ENCODE assay signal across 9 cellular contexts in the genomic region with DNA sequence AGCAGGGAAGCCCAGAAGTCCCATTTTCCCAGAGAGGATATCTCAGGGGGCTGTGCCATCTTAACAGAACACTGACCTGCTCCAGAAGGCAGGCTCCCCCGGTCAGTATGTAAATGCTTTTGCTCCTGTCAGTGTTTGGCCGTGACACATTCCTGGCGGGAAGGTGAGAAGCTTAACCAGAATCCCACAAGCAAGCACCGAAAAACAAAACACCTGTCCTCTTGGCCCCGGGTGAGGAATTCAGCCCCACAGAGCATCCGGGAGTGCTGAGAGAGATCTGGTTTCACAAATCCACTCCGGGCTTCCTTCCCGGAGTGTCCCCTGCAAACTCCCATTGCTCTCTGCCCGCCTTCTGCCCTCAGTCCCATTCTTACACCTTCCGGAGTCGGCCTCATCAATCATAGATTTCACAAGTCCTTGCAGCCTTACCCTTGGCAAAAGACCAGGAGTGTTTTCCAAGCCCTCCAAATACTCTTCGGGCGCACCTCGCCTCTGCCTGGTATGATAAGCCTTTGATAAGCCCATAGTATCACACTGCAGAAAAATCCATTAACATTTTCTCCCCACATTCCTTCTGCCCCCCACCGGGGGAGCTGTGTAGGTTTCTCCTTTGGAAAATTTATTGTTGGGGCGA. TPM values are rescaled to one million over a fixed set of nuclear protein-coding genes. Genes with fewer than 3 reads are reported as not detected.
DNase-seq lines count a peak whose midpoint lies in the region; ATAC-seq and TF ChIP-seq lines count a peak whose summit lies in the region.
"Had no signal": no experiment of that assay in that cellular context is flagged by ENCODE, and none has a peak within 500 bp of the region (broad histone marks: within the 10 kb centered on the region; RNA-seq: fewer than 3 reads in every experiment).

No MANE protein-coding gene starts in this region.

- H3K36me3 Mint-ChIP-seq in GM23338 (ENCODE audit: low read depth) = peaks cover 97% of the 10 kb centered on the region
- H3K36me3 Mint-ChIP-seq in activated CD4-positive, alpha-beta memory T cell treated with anti-CD3 and anti-CD28 coated beads, Interleukin-2, amount 10 ng/mL, durations not matched to agents 7 days and 5 days (ENCODE audit: low read depth) = peaks cover 87% of the 10 kb centered on the region
- peaks cover 100% of the 10 kb centered on the region for H3K36me3 Mint-ChIP-seq in stimulated activated effector memory CD8-positive, alpha-beta T cell treated with anti-CD3 and anti-CD28 coated beads, Interleukin-12 subunit alpha, Interleukin-12 subunit beta, amount 100 ng/mL, for 72 hours

- H2AFZ ChIP-seq in GM23338 = no peak overlapping the region

- H3K4me1 ChIP-seq in GM23338 (ENCODE audit: insufficient read depth) = no peaks in the 10 kb centered on the region

- H3K79me2 ChIP-seq in GM23338 (replicated peaks; ENCODE audit: insufficient read depth) = peaks cover 16% of the 10 kb centered on the region

- no peak for ATAC-seq in GM23338
- ATAC-seq in stimulated activated effector memory CD8-positive, alpha-beta T cell treated with anti-CD3 and anti-CD28 coated beads, Interleukin-12 subunit alpha, Interleukin-12 subunit beta, amount 100 ng/mL, for 72 hours = no peak
- no peak for ATAC-seq in stimulated activated naive CD8-positive, alpha-beta T cell treated with anti-CD3 and anti-CD28 coated beads, Interleukin-15, amount 100 ng/mL, for 72 hours

- peaks cover 92% of the 10 kb centered on the region for H3K36me3 ChIP-seq in GM23338 (ENCODE audit: insufficient read depth)

- H3K4me2 ChIP-seq in GM23338 = no peak overlapping the region

- 0 out of 2 replicates have a peak, but pooled peaks cover 6% of the 10 kb centered on the region for H3F3A ChIP-seq in GM23338 (replicated peaks; ENCODE audit: low read depth)

- H3K9me2 ChIP-seq in GM23338 (ENCODE audit: insufficient read depth) = no peaks in the 10 kb centered on the region

- DNase-seq in GM23338 (ENCODE audit: low spot score) (no peak), kidney tubule cell (ENCODE audit: low spot score) (peak; percentile 17), AG08395 (ENCODE audit: low spot score) (no peak), NOMO-1 treated with dmso at 0.1 percent for 144 hours (lab: John Stamatoyannopoulos, UW; ENCODE audit: unreplicated experiment) (no peak)
- DNase-seq in activated CD4-positive, alpha-beta memory T cell treated with anti-CD3 and anti-CD28 coated beads, Interleukin-2, amount 10 ng/mL, durations not matched to agents 7 days and 5 days = no peak
- no peak for DNase-seq in stimulated activated effector memory CD8-positive, alpha-beta T cell treated with anti-CD3 and anti-CD28 coated beads, Interleukin-12 subunit alpha, Interleukin-12 subunit beta, amount 100 ng/mL, for 72 hours (ENCODE audit: low spot score in 2 of 2)
- no peak for DNase-seq in stimulated activated naive CD8-positive, alpha-beta T cell treated with anti-CD3 and anti-CD28 coated beads, Interleukin-15, amount 100 ng/mL, for 72 hours
- DNase-seq: left ventricle myocardium inferior, NCI-H1417 had no signal

- no peaks in the 10 kb centered on the region for H3K27me3 ChIP-seq in GM23338 (ENCODE audit: insufficient read depth)

- no peaks in the 10 kb centered on the region for H3K4me1 Mint-ChIP-seq in GM23338
- H3K4me1 Mint-ChIP-seq in activated CD4-positive, alpha-beta memory T cell treated with anti-CD3 and anti-CD28 coated beads, Interleukin-2, amount 10 ng/mL, durations not matched to agents 7 days and 5 days = peaks cover 73% of the 10 kb centered on the region
- peaks cover 51% of the 10 kb centered on the region for H3K4me1 Mint-ChIP-seq in stimulated activated effector memory CD8-positive, alpha-beta T cell treated with anti-CD3 and anti-CD28 coated beads, Interleukin-12 subunit alpha, Interleukin-12 subunit beta, amount 100 ng/mL, for 72 hours
- peaks cover 62% of the 10 kb centered on the region for H3K4me1 Mint-ChIP-seq in stimulated activated naive CD8-positive, alpha-beta T cell treated with anti-CD3 and anti-CD28 coated beads, Interleukin-15, amount 100 ng/mL, for 72 hours

- CTCF ChIA-PET in activated CD4-positive, alpha-beta memory T cell treated with anti-CD3 and anti-CD28 coated beads, Interleukin-2, amount 10 ng/mL, durations not matched to agents 7 days and 5 days (lab: Charles Lee) = interaction anchor here (1.4 to 3.8 kb wide), 3 partner anchors 9 to 23 kb away, joined by 4 to 15 read pairs (median 6); no protein-coding TSS in a partner anchor

- peak in 1 of 2 experiments; percentile 42; a peak in 2 of 4 replicates for TF ChIP-seq CTCF in GM23338 (conservative IDR thresholded peaks at IDR 0.05; ENCODE audit: low read depth in 2 of 2)

- POLR2A ChIA-PET in activated CD4-positive, alpha-beta memory T cell treated with anti-CD3 and anti-CD28 coated beads, Interleukin-2, amount 10 ng/mL, durations not matched to agents 7 days and 5 days (lab: Charles Lee) = interaction anchor here (0.7 to 19.4 kb wide), 7 partner anchors 9 to 54 kb away, joined by 3 to 322 read pairs (median 19); a partner anchor contains a TSS

- peaks cover 13% of the 10 kb centered on the region for H3K27me3 Mint-ChIP-seq in GM23338 (ENCODE audit: insufficient read depth, low read depth, poor library complexity)
- no peaks in the 10 kb centered on the region for H3K27me3 Mint-ChIP-seq in activated CD4-positive, alpha-beta memory T cell treated with anti-CD3 and anti-CD28 coated beads, Interleukin-2, amount 10 ng/mL, durations not matched to agents 7 days and 5 days
- no peaks in the 10 kb centered on the region for H3K27me3 Mint-ChIP-seq in stimulated activated naive CD8-positive, alpha-beta T cell treated with anti-CD3 and anti-CD28 coated beads, Interleukin-15, amount 100 ng/mL, for 72 hours

- H3K4me3 Mint-ChIP-seq in GM23338 = no peak overlapping the region
- no peak overlapping the region for H3K4me3 Mint-ChIP-seq in activated CD4-positive, alpha-beta memory T cell treated with anti-CD3 and anti-CD28 coated beads, Interleukin-2, amount 10 ng/mL, durations not matched to agents 7 days and 5 days
- no peak overlapping the region for H3K4me3 Mint-ChIP-seq in stimulated activated effector memory CD8-positive, alpha-beta T cell treated with anti-CD3 and anti-CD28 coated beads, Interleukin-12 subunit alpha, Interleukin-12 subunit beta, amount 100 ng/mL, for 72 hours
- H3K4me3 Mint-ChIP-seq in stimulated activated naive CD8-positive, alpha-beta T cell treated with anti-CD3 and anti-CD28 coated beads, Interleukin-15, amount 100 ng/mL, for 72 hours = no peak overlapping the region

- no peaks in the 10 kb centered on the region; the same call in 2 of the 3 replicates for H3K9me3 Mint-ChIP-seq in GM23338
- no peaks in the 10 kb centered on the region for H3K9me3 Mint-ChIP-seq in activated CD4-positive, alpha-beta memory T cell treated with anti-CD3 and anti-CD28 coated beads, Interleukin-2, amount 10 ng/mL, durations not matched to agents 7 days and 5 days
- no peaks in the 10 kb centered on the region for H3K9me3 Mint-ChIP-seq in stimulated activated effector memory CD8-positive, alpha-beta T cell treated with anti-CD3 and anti-CD28 coated beads, Interleukin-12 subunit alpha, Interleukin-12 subunit beta, amount 100 ng/mL, for 72 hours
- H3K9me3 Mint-ChIP-seq in stimulated activated naive CD8-positive, alpha-beta T cell treated with anti-CD3 and anti-CD28 coated beads, Interleukin-15, amount 100 ng/mL, for 72 hours = no peaks in the 10 kb centered on the region

- H3K27ac ChIP-seq in GM23338 (ENCODE audit: low read depth) = 0 out of 2 replicates have a peak overlapping the region, but pooled peaks have one; percentile 59
- H3K27ac ChIP-seq: left ventricle myocardium inferior had no signal

- H3K4me3 ChIP-seq in GM23338 = no peak overlapping the region
- H3K4me3 ChIP-seq: left ventricle myocardium inferior had no signal

- peaks cover 22% of the 10 kb centered on the region for H4K20me1 ChIP-seq in GM23338 (replicated peaks; ENCODE audit: insufficient read depth)

- H3K27ac Mint-ChIP-seq in GM23338 = peak overlapping the region; percentile 77; the same call in 1 of the 2 replicates
- H3K27ac Mint-ChIP-seq in activated CD4-positive, alpha-beta memory T cell treated with anti-CD3 and anti-CD28 coated beads, Interleukin-2, amount 10 ng/mL, durations not matched to agents 7 days and 5 days = peak overlapping the region; percentile 40
- peak overlapping the region; percentile 85 for H3K27ac Mint-ChIP-seq in stimulated activated effector memory CD8-positive, alpha-beta T cell treated with anti-CD3 and anti-CD28 coated beads, Interleukin-12 subunit alpha, Interleukin-12 subunit beta, amount 100 ng/mL, for 72 hours
- H3K27ac Mint-ChIP-seq in stimulated activated naive CD8-positive, alpha-beta T cell treated with anti-CD3 and anti-CD28 coated beads, Interleukin-15, amount 100 ng/mL, for 72 hours = peak overlapping the region in 1 of 2 donors; percentile 13

TF ChIP-seq in GM23338, 12 proteins besides CTCF, POLR2A, EP300 and RAD21 (continues in another document):
- TF ChIP-seq, protein P1, sequence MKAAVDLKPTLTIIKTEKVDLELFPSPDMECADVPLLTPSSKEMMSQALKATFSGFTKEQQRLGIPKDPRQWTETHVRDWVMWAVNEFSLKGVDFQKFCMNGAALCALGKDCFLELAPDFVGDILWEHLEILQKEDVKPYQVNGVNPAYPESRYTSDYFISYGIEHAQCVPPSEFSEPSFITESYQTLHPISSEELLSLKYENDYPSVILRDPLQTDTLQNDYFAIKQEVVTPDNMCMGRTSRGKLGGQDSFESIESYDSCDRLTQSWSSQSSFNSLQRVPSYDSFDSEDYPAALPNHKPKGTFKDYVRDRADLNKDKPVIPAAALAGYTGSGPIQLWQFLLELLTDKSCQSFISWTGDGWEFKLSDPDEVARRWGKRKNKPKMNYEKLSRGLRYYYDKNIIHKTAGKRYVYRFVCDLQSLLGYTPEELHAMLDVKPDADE (IDR thresholded peaks at IDR 0.05) = no peak
- TF ChIP-seq ZNF331 (CRISPR knock-in tag; IDR thresholded peaks at IDR 0.05; ENCODE audit: low read depth) = no peak

RNA-seq across cellular contexts. Expression of a gene that starts 12.2 kb away (rescaled TPM):
- 237 and 288 TPM in 2 replicates for total RNA-seq in GM23338 (2014; rRNA removed; shearing (Covaris generic))
- polyA plus RNA-seq in GM23338 (2016; fragmentation: Nextera tagmentation; extraction: Ambion mirVana) = 204 and 223 TPM in 2 replicates
- 100 to 1,000 TPM; 592 to 611 TPM for total RNA-seq in activated CD4-positive, alpha-beta memory T cell treated with anti-CD3 and anti-CD28 coated beads, Interleukin-2, amount 10 ng/mL, durations not matched to agents 7 days and 5 days

RNA-seq across cellular contexts. Expression of a gene that starts 23.2 kb away (rescaled TPM):
- 49.7 and 59.5 TPM in 2 replicates for total RNA-seq in GM23338 (2014; rRNA removed; shearing (Covaris generic))
- 48.0 and 53.1 TPM in 2 replicates for polyA plus RNA-seq in GM23338 (2016; fragmentation: Nextera tagmentation; extraction: Ambion mirVana)
- total RNA-seq in activated CD4-positive, alpha-beta memory T cell treated with anti-CD3 and anti-CD28 coated beads, Interleukin-2, amount 10 ng/mL, durations not matched to agents 7 days and 5 days = 100 to 1,000 TPM; 141 to 147 TPM

RNA-seq across cellular contexts. Expression of a gene that starts 55.0 kb away (rescaled TPM):
- 0.97 and 1.4 TPM in 2 replicates for total RNA-seq in GM23338 (2014; rRNA removed; shearing (Covaris generic))
- polyA plus RNA-seq in GM23338 (2016; fragmentation: Nextera tagmentation; extraction: Ambion mirVana) = 0.81 and 1.1 TPM in 2 replicates
- total RNA-seq in activated CD4-positive, alpha-beta memory T cell treated with anti-CD3 and anti-CD28 coated beads, Interleukin-2, amount 10 ng/mL, durations not matched to agents 7 days and 5 days = 100 to 1,000 TPM; 101 to 110 TPM

Comparison
In these comparisons a context has a peak if more than half of its experiments do, and no peak if none do; other contexts are left out.
1. RNA of a gene that starts 55.0 kb away (total RNA-seq): 101 to 110 TPM in activated CD4-positive, alpha-beta memory T cell treated with anti-CD3 and anti-CD28 coated beads, Interleukin-2, amount 10 ng/mL, durations not matched to agents 7 days and 5 days; 0.97 to 1.4 TPM in GM23338; every median in the first group is over 10 times any median in the second.